ENCODE assay signal across 8 cellular contexts in genomic region chr13:98576215-98576945, GRCh38. TPM values are rescaled to one million over a fixed set of nuclear protein-coding genes. Genes with fewer than 3 reads are reported as not detected.
A peak's percentile ranks its signal among the peaks of the same experiment; 100 is the strongest.
DNase-seq lines count a peak whose midpoint lies in the region; ATAC-seq lines count a peak whose summit lies in the region.

No MANE protein-coding gene starts in this region.

- H3K9me3 ChIP-seq in T-helper 17 cell (ENCODE audit: control insufficient read depth, low read length, poor library complexity, severe bottlenecking), result no peaks in the 10 kb centered on the region

- H3K9me3 Mint-ChIP-seq in stimulated activated effector memory CD8-positive, alpha-beta T cell treated with anti-CD3 and anti-CD28 coated beads, Interleukin-12 subunit alpha, Interleukin-12 subunit beta, amount 100 ng/mL, for 72 hours, result no peaks in the 10 kb centered on the region

- no peaks in the 10 kb centered on the region for H3K36me3 Mint-ChIP-seq in T-helper 17 cell (ENCODE audit: low read depth)
- H3K36me3 Mint-ChIP-seq in stimulated activated effector memory CD8-positive, alpha-beta T cell treated with anti-CD3 and anti-CD28 coated beads, Interleukin-12 subunit alpha, Interleukin-12 subunit beta, amount 100 ng/mL, for 72 hours, result peaks cover 44% of the 10 kb centered on the region

- peak overlapping the region; percentile 99 for H3K27ac Mint-ChIP-seq in T-helper 17 cell
- H3K27ac Mint-ChIP-seq in stimulated activated effector memory CD8-positive, alpha-beta T cell treated with anti-CD3 and anti-CD28 coated beads, Interleukin-12 subunit alpha, Interleukin-12 subunit beta, amount 100 ng/mL, for 72 hours, result peak overlapping the region; percentile 96

- no peaks in the 10 kb centered on the region for H3K27me3 ChIP-seq in layer of hippocampus (ENCODE audit: control insufficient read depth, insufficient read depth, low read length)

- ATAC-seq in GM19043 (IDR thresholded peaks at IDR 0.05; ENCODE audit: low read depth, unreplicated experiment) (peak; percentile 34), HG03175 (IDR thresholded peaks at IDR 0.05; ENCODE audit: unreplicated experiment) (peak; percentile 38), T-helper 17 cell (peak; percentile 32)
- ATAC-seq in stimulated activated effector memory CD8-positive, alpha-beta T cell treated with anti-CD3 and anti-CD28 coated beads, Interleukin-12 subunit alpha, Interleukin-12 subunit beta, amount 100 ng/mL, for 72 hours, result peak; percentile 46

- H3K27ac ChIP-seq in layer of hippocampus (ENCODE audit: low read depth, low read length), result peak overlapping the region; percentile 75

- DNase-seq in AG20443 (ENCODE audit: low spot score), result peak; percentile 58
- peak; percentile 26 to 38 (median 31) for DNase-seq in T-helper 17 cell
- peak; percentile 47 for DNase-seq in central memory CD4-positive, alpha-beta T cell
- peak in 1 of 2 donors; percentile 77 for DNase-seq in stimulated activated effector memory CD8-positive, alpha-beta T cell treated with anti-CD3 and anti-CD28 coated beads, Interleukin-12 subunit alpha, Interleukin-12 subunit beta, amount 100 ng/mL, for 72 hours (ENCODE audit: low spot score in 2 of 2)
- DNase-seq in SKM-1 treated with dmso at 0.1 percent for 144 hours (lab: John Stamatoyannopoulos, UW; ENCODE audit: unreplicated experiment), result no peak

- H3K27me3 Mint-ChIP-seq in T-helper 17 cell, result no peaks in the 10 kb centered on the region

- peak overlapping the region; percentile 95 for H3K4me3 Mint-ChIP-seq in T-helper 17 cell
- H3K4me3 Mint-ChIP-seq in stimulated activated effector memory CD8-positive, alpha-beta T cell treated with anti-CD3 and anti-CD28 coated beads, Interleukin-12 subunit alpha, Interleukin-12 subunit beta, amount 100 ng/mL, for 72 hours, result peak overlapping the region; percentile 87

- peaks cover 44% of the 10 kb centered on the region for H3K4me1 Mint-ChIP-seq in T-helper 17 cell
- peaks cover 36% of the 10 kb centered on the region for H3K4me1 Mint-ChIP-seq in stimulated activated effector memory CD8-positive, alpha-beta T cell treated with anti-CD3 and anti-CD28 coated beads, Interleukin-12 subunit alpha, Interleukin-12 subunit beta, amount 100 ng/mL, for 72 hours

RNA-seq across cellular contexts. Expression of gene STK24, which starts 0.5 kb away (rescaled TPM):
- 100 to 1,000 TPM; 134 to 163 TPM for total RNA-seq in T-helper 17 cell
